In genomic region chr5:149857499-149857898, GRCh38 we compare ENCODE assay signal across 8 cellular contexts.
DNase-seq lines count a peak whose midpoint lies in the region; ATAC-seq, FAIRE-seq and TF ChIP-seq lines count a peak whose summit lies in the region.

No MANE protein-coding gene starts in this region.

- DNase-seq in NCI-H345 (lab: John Stamatoyannopoulos, UW) (peak; percentile 68), NCI-H345 treated with DMSO at 0.1 percent for 48 hours (lab: John Stamatoyannopoulos, UW; ENCODE audit: unreplicated experiment) (no peak), astrocyte of the spinal cord (ENCODE audit: low read depth, low spot score) (peak; percentile 80), kidney (peak; percentile 89), tibial nerve (ENCODE audit: low spot score in 2 of 2) (peak; percentile 56 to 75), neural progenitor cell (ENCODE audit: low spot score) (no peak), H9 (no peak)

- H4K20me1 ChIP-seq in neural progenitor cell (ENCODE audit: low read depth) = no peaks in the 10 kb centered on the region
- no peaks in the 10 kb centered on the region for H4K20me1 ChIP-seq in H9 (ENCODE audit: control insufficient read depth, insufficient read depth, insufficient read length)

- H4K91ac ChIP-seq in H9 (ENCODE audit: insufficient read length, low read depth, low read length) = no peak overlapping the region

- peak in 1 of 2 donors; percentile 34 for TF ChIP-seq POLR2A in tibial nerve (IDR thresholded peaks at IDR 0.05)

- no peak overlapping the region for H3K23ac ChIP-seq in H9 (ENCODE audit: insufficient read length, low read depth, low read length)

- H3K27me3 ChIP-seq in tibial nerve (no peaks in the 10 kb centered on the region), neural progenitor cell (no peaks in the 10 kb centered on the region), H9 (ENCODE audit: insufficient read depth, low read length) (no peaks in the 10 kb centered on the region)

- H2AK5ac ChIP-seq in H9 (ENCODE audit: insufficient read length, low read length) = no peak overlapping the region

- H2BK5ac ChIP-seq in H9 (ENCODE audit: insufficient read length, low read length) = no peak overlapping the region

- H3K4me1 ChIP-seq in kidney (ENCODE audit: control insufficient read depth in 1 of 2, insufficient read depth in 1 of 2, low read depth in 1 of 2, low read length in 2 of 2) (no peaks in the 10 kb centered on the region), tibial nerve (peaks cover 0 to 50% (median 12%) of the 10 kb centered on the region in 4 donors), neural progenitor cell (peaks cover 7% of the 10 kb centered on the region), H9 (ENCODE audit: insufficient read depth, low read length) (peaks cover 7% of the 10 kb centered on the region; the same call in 1 of the 2 replicates)

- H3K4ac ChIP-seq in H9 (ENCODE audit: low read depth, low read length) = no peak overlapping the region

- H3F3A ChIP-seq in neural progenitor cell (ENCODE audit: low read depth) = peaks cover 4% of the 10 kb centered on the region

- no peaks in the 10 kb centered on the region for H3K9me3 ChIP-seq in kidney (ENCODE audit: control insufficient read depth in 1 of 2, low read length in 2 of 2)
- H3K9me3 ChIP-seq in tibial nerve = no peaks in the 10 kb centered on the region
- no peaks in the 10 kb centered on the region for H3K9me3 ChIP-seq in neural progenitor cell (ENCODE audit: low read depth)
- no peaks in the 10 kb centered on the region for H3K9me3 ChIP-seq in H9 (ENCODE audit: control insufficient read depth, low read depth, low read length)

- H3K18ac ChIP-seq in H9 (ENCODE audit: insufficient read length, low read depth, low read length) = no peak overlapping the region

- peaks cover 13% of the 10 kb centered on the region for H3K4me1 Mint-ChIP-seq in neural progenitor cell
- peaks cover 15 to 20% of the 10 kb centered on the region in 2 experiments for H3K4me1 Mint-ChIP-seq in H9

- no peak overlapping the region for H3K14ac ChIP-seq in H9 (ENCODE audit: insufficient read depth, low read length)

- ATAC-seq in HG02571 (IDR thresholded peaks at IDR 0.05; ENCODE audit: unreplicated experiment) = no peak

- peaks cover 5% of the 10 kb centered on the region for H3K27me3 Mint-ChIP-seq in neural progenitor cell (ENCODE audit: insufficient read depth, low read depth)
- no peaks in the 10 kb centered on the region for H3K27me3 Mint-ChIP-seq in H9 (ENCODE audit: low read depth)

- H3K9ac ChIP-seq in kidney (ENCODE audit: low read length in 2 of 2) = no peak overlapping the region
- no peak overlapping the region for H3K9ac ChIP-seq in neural progenitor cell
- no peak overlapping the region for H3K9ac ChIP-seq in H9 (ENCODE audit: extremely low read depth, insufficient read length, low read length)

- no peaks in the 10 kb centered on the region for H3K36me3 ChIP-seq in kidney (ENCODE audit: control insufficient read depth in 1 of 2, insufficient read depth in 2 of 2, low read length in 2 of 2)
- no peaks in the 10 kb centered on the region for H3K36me3 ChIP-seq in tibial nerve
- no peaks in the 10 kb centered on the region for H3K36me3 ChIP-seq in neural progenitor cell

- H3K4me3 Mint-ChIP-seq in neural progenitor cell = no peak overlapping the region
- H3K4me3 Mint-ChIP-seq in H9 = no peak overlapping the region

- in situ Hi-C loops in astrocyte of the spinal cord (cut with HindIII; ENCODE audit: low sequenced_read_pairs) = no loop called here

- H3K79me2 ChIP-seq in neural progenitor cell (ENCODE audit: low read depth) (no peaks in the 10 kb centered on the region), H9 (ENCODE audit: insufficient read depth, low read length) (no peaks in the 10 kb centered on the region)

- H3K4me2 ChIP-seq in neural progenitor cell (no peak overlapping the region), H9 (ENCODE audit: insufficient read depth, insufficient read length, low read length) (no peak overlapping the region)

- TF ChIP-seq CTCF in astrocyte of the spinal cord (IDR thresholded peaks at IDR 0.05; ENCODE audit: low read depth, low read length) (no peak), kidney (IDR thresholded peaks at IDR 0.05; ENCODE audit: borderline replicate concordance, extremely low read depth, insufficient read depth) (no peak), tibial nerve (IDR thresholded peaks at IDR 0.05) (no peak), neural progenitor cell (IDR thresholded peaks at IDR 0.05) (no peak), H9 (conservative IDR thresholded peaks at IDR 0.05) (no peak)

- no peak overlapping the region for H2BK120ac ChIP-seq in H9 (ENCODE audit: low read depth, low read length, poor library complexity, severe bottlenecking)

- no peak overlapping the region for H2BK15ac ChIP-seq in H9 (ENCODE audit: low read depth, low read length)

- H3K9me3 Mint-ChIP-seq in neural progenitor cell = no peaks in the 10 kb centered on the region
- H3K9me3 Mint-ChIP-seq in H9 = no peaks in the 10 kb centered on the region

- H2BK20ac ChIP-seq in H9 (ENCODE audit: low read depth, low read length, poor library complexity, severe bottlenecking) = no peak overlapping the region

- TF ChIP-seq EP300 in tibial nerve (IDR thresholded peaks at IDR 0.05) = peak; percentile 88 to 89

- H4K8ac ChIP-seq in H9 (replicated peaks; ENCODE audit: insufficient read length, low read depth, low read length) = no peak overlapping the region

- no peak overlapping the region for H2AFZ ChIP-seq in neural progenitor cell (replicated peaks)
- H2AFZ ChIP-seq in H9 (ENCODE audit: low read length) = no peak overlapping the region

- no peaks in the 10 kb centered on the region for H3K23me2 ChIP-seq in H9 (ENCODE audit: insufficient read length, low read depth, low read length, poor library complexity, severe bottlenecking)

- H3K27ac Mint-ChIP-seq in neural progenitor cell = no peak overlapping the region
- H3K27ac Mint-ChIP-seq in H9 = no peak overlapping the region

- H3T11ph ChIP-seq in H9 (ENCODE audit: low read length) = no peak overlapping the region

- 45 to 51% methylated on average over 4 of the region's 4 CpGs for WGBS in tibial nerve, 2 donors
- no CpG with 5 or more reads among the region's 4 CpGs for WGBS in H9 (ENCODE audit: extremely low coverage, insufficient read length, low lambda C conversion rate)

- intact Hi-C loops in kidney (cut with DNase I) = no loop called here

- H3K36me3 Mint-ChIP-seq in neural progenitor cell = no peaks in the 10 kb centered on the region
- no peaks in the 10 kb centered on the region for H3K36me3 Mint-ChIP-seq in H9 (ENCODE audit: insufficient read depth in 1 of 3, low read depth in 3 of 3)

- H3K4me3 ChIP-seq in astrocyte of the spinal cord (ENCODE audit: low read depth, low read length) = no peak overlapping the region
- no peak overlapping the region for H3K4me3 ChIP-seq in kidney (ENCODE audit: low read length in 2 of 2)
- no peak overlapping the region for H3K4me3 ChIP-seq in tibial nerve
- H3K4me3 ChIP-seq in neural progenitor cell = no peak overlapping the region

- FAIRE-seq in kidney (lab: Jason Lieb, UNC) = no peak

- no peak overlapping the region for H2BK12ac ChIP-seq in H9 (ENCODE audit: insufficient read length, low read depth, low read length)

- H3K56ac ChIP-seq in H9 (ENCODE audit: insufficient read length, low read depth, low read length) = no peak overlapping the region

- no peaks in the 10 kb centered on the region for H3K79me1 ChIP-seq in H9 (ENCODE audit: insufficient read depth, low read depth, low read length, poor library complexity, severe bottlenecking)

- H4K5ac ChIP-seq in H9 (ENCODE audit: insufficient read length, low read depth, low read length) = no peak overlapping the region

- no peak overlapping the region for H3K27ac ChIP-seq in kidney (ENCODE audit: low read depth in 2 of 2, low read length in 2 of 2)
- H3K27ac ChIP-seq in tibial nerve = peak overlapping the region in 3 of 4 donors; percentile 57 to 71 (median 66)
- H3K27ac ChIP-seq in neural progenitor cell = no peak overlapping the region
- no peak overlapping the region for H3K27ac ChIP-seq in H9 (ENCODE audit: insufficient read length, low read depth, low read length)

Comparison
In these comparisons a context has a peak if more than half of its experiments do, and no peak if none do; other contexts are left out.
1. DNase-seq: peak in NCI-H345 (single experiment), astrocyte of the spinal cord (single experiment), kidney (single experiment) and tibial nerve (2 of 2); none in NCI-H345 treated with DMSO at 0.1 percent for 48 hours (single experiment), neural progenitor cell (single experiment) and H9 (single experiment).
2. H3K27ac ChIP-seq: peak in tibial nerve (3 of 4); none in kidney (0 of 2), neural progenitor cell (single experiment) and H9 (single experiment).